25 cellular contexts compared by ENCODE assay signal in genomic region chr2:106108791-106109190, GRCh38.
"Had no signal": no experiment of that assay in that cellular context is flagged by ENCODE, and none has a peak within 500 bp of the region (broad histone marks: within the 10 kb centered on the region; RNA-seq: fewer than 3 reads in every experiment).

No MANE protein-coding gene starts in this region.

- ATAC-seq: stimulated activated effector memory CD8-positive, alpha-beta T cell treated with anti-CD3 and anti-CD28 coated beads, Interleukin-12 subunit alpha, Interleukin-12 subunit beta, amount 100 ng/mL, for 72 hours; stimulated activated memory B cell treated with anti-CD40 and anti-IgM and Interleukin-4, amounts not matched to agents 10 μg/mL and 1 μg/mL and 100 μg/mL, for 72 hours; stimulated activated naive B cell treated with anti-CD40 and anti-IgM and Interleukin-4, amounts not matched to agents 10 μg/mL and 1 μg/mL and 100 μg/mL, for 72 hours; stimulated activated naive CD8-positive, alpha-beta T cell treated with anti-CD3 and anti-CD28 coated beads, Interleukin-15, amount 100 ng/mL, for 72 hours; upper lobe of right lung had no signal

- H3K36me3 Mint-ChIP-seq: stimulated activated effector memory CD8-positive, alpha-beta T cell treated with anti-CD3 and anti-CD28 coated beads, Interleukin-12 subunit alpha, Interleukin-12 subunit beta, amount 100 ng/mL, for 72 hours had no signal

- H3K27me3 ChIP-seq: stomach, suprapubic skin, testis, thyroid gland, tibial artery, tibial nerve, transverse colon, upper lobe of left lung, upper lobe of right lung, uterus, vagina had no signal

- H3K9me3 ChIP-seq: stomach, suprapubic skin, testis, thoracic aorta, thyroid gland, tibial artery, tibial nerve, transverse colon, upper lobe of left lung, upper lobe of right lung, uterus, vagina had no signal

- H3K9me3 Mint-ChIP-seq: stimulated activated effector memory CD8-positive, alpha-beta T cell treated with anti-CD3 and anti-CD28 coated beads, Interleukin-12 subunit alpha, Interleukin-12 subunit beta, amount 100 ng/mL, for 72 hours; stimulated activated memory B cell treated with anti-CD40 and anti-IgM and Interleukin-4, amounts not matched to agents 10 μg/mL and 1 μg/mL and 100 μg/mL, for 72 hours; stimulated activated naive B cell treated with anti-CD40 and anti-IgM and Interleukin-4, amounts not matched to agents 10 μg/mL and 1 μg/mL and 100 μg/mL, for 72 hours; stimulated activated naive CD8-positive, alpha-beta T cell treated with anti-CD3 and anti-CD28 coated beads, Interleukin-15, amount 100 ng/mL, for 72 hours; stimulated activated naive CD8-positive, alpha-beta T cell treated with anti-CD3 and anti-CD28 coated beads, Interleukin-15, Interleukin-2, amounts not matched to agents 100 ng/mL and 50 ng/mL, for 24 hours; type B pancreatic cell had no signal

- H3K4me3 ChIP-seq: stomach, suprapubic skin, testis, thoracic aorta, thyroid gland, tibial artery, tibial nerve, transverse colon, upper lobe of left lung, upper lobe of right lung, uterus, vagina had no signal

- H3K27me3 Mint-ChIP-seq: stimulated activated memory B cell treated with anti-CD40 and anti-IgM and Interleukin-4, amounts not matched to agents 10 μg/mL and 1 μg/mL and 100 μg/mL, for 72 hours; stimulated activated naive B cell treated with anti-CD40 and anti-IgM and Interleukin-4, amounts not matched to agents 10 μg/mL and 1 μg/mL and 100 μg/mL, for 72 hours; stimulated activated naive CD8-positive, alpha-beta T cell treated with anti-CD3 and anti-CD28 coated beads, Interleukin-15, amount 100 ng/mL, for 72 hours; stimulated activated naive CD8-positive, alpha-beta T cell treated with anti-CD3 and anti-CD28 coated beads, Interleukin-15, Interleukin-2, amounts not matched to agents 100 ng/mL and 50 ng/mL, for 24 hours; type B pancreatic cell had no signal

- H3K4me1 ChIP-seq: thyroid gland, transverse colon, upper lobe of right lung, uterus, vagina had no signal

- DNase-seq: stimulated activated CD4-positive, alpha-beta T cell treated with anti-CD3 and anti-CD28 coated beads, Interleukin-2, amount 100 ng/mL, for 48 hours; stimulated activated CD4-positive, alpha-beta T cell treated with anti-CD3 and anti-CD28 coated beads, Interleukin-4, amount 100 ng/mL, for 1 hour; stimulated activated CD4-positive, alpha-beta T cell treated with anti-CD3 and anti-CD28 coated beads, Interleukin-4, amount 100 ng/mL, for 24 hours; stimulated activated CD4-positive, alpha-beta T cell treated with anti-CD3 and anti-CD28 coated beads, Interleukin-4, amount 100 ng/mL, for 4 hours; stimulated activated CD8-positive, alpha-beta memory T cell treated with anti-CD3 and anti-CD28 coated beads, Interleukin-4, amount 100 ng/mL, for 48 hours; stimulated activated naive B cell treated with anti-CD40 and anti-IgM and Interleukin-4, amounts not matched to agents 10 μg/mL and 1 μg/mL and 100 μg/mL, for 72 hours; stimulated activated naive CD4-positive, alpha-beta T cell treated with Interleukin-2 at 50 U/mL for 16 hours; stimulated activated naive CD8-positive, alpha-beta T cell treated with anti-CD3 and anti-CD28 coated beads, Interleukin-15, amount 100 ng/mL, for 72 hours; stimulated activated naive CD8-positive, alpha-beta T cell treated with anti-CD3 and anti-CD28 coated beads, Interleukin-15, Interleukin-2, amounts not matched to agents 100 U/mL and 50 U/mL, for 24 hours; stomach; tibial artery; transverse colon; upper lobe of left lung; upper lobe of right lung; uterus had no signal

- H3K27ac ChIP-seq: stomach, suprapubic skin, testis, thoracic aorta, tibial artery, tibial nerve, transverse colon, upper lobe of left lung, upper lobe of right lung, uterus, vagina had no signal

- H3K27ac Mint-ChIP-seq: stimulated activated effector memory CD8-positive, alpha-beta T cell treated with anti-CD3 and anti-CD28 coated beads, Interleukin-12 subunit alpha, Interleukin-12 subunit beta, amount 100 ng/mL, for 72 hours; stimulated activated memory B cell treated with anti-CD40 and anti-IgM and Interleukin-4, amounts not matched to agents 10 μg/mL and 1 μg/mL and 100 μg/mL, for 72 hours; stimulated activated naive B cell treated with anti-CD40 and anti-IgM and Interleukin-4, amounts not matched to agents 10 μg/mL and 1 μg/mL and 100 μg/mL, for 72 hours; stimulated activated naive CD8-positive, alpha-beta T cell treated with anti-CD3 and anti-CD28 coated beads, Interleukin-15, amount 100 ng/mL, for 72 hours; stimulated activated naive CD8-positive, alpha-beta T cell treated with anti-CD3 and anti-CD28 coated beads, Interleukin-15, Interleukin-2, amounts not matched to agents 100 ng/mL and 50 ng/mL, for 24 hours; type B pancreatic cell had no signal

- H3K36me3 ChIP-seq: uterus had no signal

- H3K4me3 Mint-ChIP-seq: stimulated activated effector memory CD8-positive, alpha-beta T cell treated with anti-CD3 and anti-CD28 coated beads, Interleukin-12 subunit alpha, Interleukin-12 subunit beta, amount 100 ng/mL, for 72 hours; stimulated activated memory B cell treated with anti-CD40 and anti-IgM and Interleukin-4, amounts not matched to agents 10 μg/mL and 1 μg/mL and 100 μg/mL, for 72 hours; stimulated activated naive B cell treated with anti-CD40 and anti-IgM and Interleukin-4, amounts not matched to agents 10 μg/mL and 1 μg/mL and 100 μg/mL, for 72 hours; stimulated activated naive CD8-positive, alpha-beta T cell treated with anti-CD3 and anti-CD28 coated beads, Interleukin-15, amount 100 ng/mL, for 72 hours; stimulated activated naive CD8-positive, alpha-beta T cell treated with anti-CD3 and anti-CD28 coated beads, Interleukin-15, Interleukin-2, amounts not matched to agents 100 ng/mL and 50 ng/mL, for 24 hours; type B pancreatic cell had no signal
